In genomic region chr6:96394727-96395126, GRCh38 we compare ENCODE assay signal across 9 cellular contexts.
DNase-seq lines count a peak whose midpoint lies in the region; ATAC-seq, FAIRE-seq and TF ChIP-seq lines count a peak whose summit lies in the region.
"Had no signal": no experiment of that assay in that cellular context is flagged by ENCODE, and none has a peak within 500 bp of the region (broad histone marks: within the 10 kb centered on the region; RNA-seq: fewer than 3 reads in every experiment).

No MANE protein-coding gene starts in this region.

- H3K4me1 ChIP-seq in HCT116 (ENCODE audit: control insufficient read depth in 1 of 2, insufficient read depth in 2 of 2, low read length in 2 of 2) = no peaks in the 10 kb centered on the region
- H3K4me1 ChIP-seq in HepG2 (ENCODE audit: insufficient read depth, low read length) = no peaks in the 10 kb centered on the region

- H3K27ac ChIP-seq in HCT116 (ENCODE audit: low read depth, low read length) (no peak overlapping the region), HepG2 (ENCODE audit: extremely low read length, insufficient read depth, low read length) (no peak overlapping the region)

- no peaks in the 10 kb centered on the region for H3K9me3 Mint-ChIP-seq in stimulated activated effector memory CD8-positive, alpha-beta T cell treated with anti-CD3 and anti-CD28 coated beads, Interleukin-12 subunit alpha, Interleukin-12 subunit beta, amount 100 ng/mL, for 72 hours

- H4K20me1 ChIP-seq in HCT116 (ENCODE audit: insufficient read depth) (no peaks in the 10 kb centered on the region), HepG2 (ENCODE audit: insufficient read depth, low read length) (no peaks in the 10 kb centered on the region)

- in situ Hi-C loops in SK-MEL-5 (cut with HindIII; ENCODE audit: low pct_unique_long_range_greater_than_20kb, low sequenced_read_pairs) = no loop called here
- in situ Hi-C loops in HepG2 (cut with HindIII; ENCODE audit: extremely low pct_ligation_motif_present, low pct_unique_long_range_greater_than_20kb) = no loop called here

- no peaks in the 10 kb centered on the region for H3K9me2 ChIP-seq in HCT116 (ENCODE audit: insufficient read depth)

- H3K4me2 ChIP-seq in HCT116 (ENCODE audit: low read length) (no peak overlapping the region), HepG2 (ENCODE audit: low read depth, low read length) (no peak overlapping the region)

- RAD21 ChIA-PET in HCT116 (lab: Charles Lee; ENCODE audit: low non-redundant PET in 1 of 2, low total read pairs in 2 of 2, uncharacterized antibody in 2 of 2, unreplicated experiment in 2 of 2) = no interaction called here

- intact Hi-C loops in HCT116 (cut with micrococcal nuclease) = loop anchor here (10.0 kb wide), 1 partner anchor 660 kb away; no protein-coding TSS in a partner anchor
- intact Hi-C loops in HepG2 (cut with micrococcal nuclease; ENCODE audit: unreplicated experiment) = loop anchor here (10.0 kb wide), 1 partner anchor 660 kb away; no protein-coding TSS in a partner anchor

- TF ChIP-seq CTCF in HCT116 (IDR thresholded peaks at IDR 0.05 in 2 of 3, conservative IDR thresholded peaks at IDR 0.05 in 1 of 3; ENCODE audit: borderline replicate concordance in 1 of 3, insufficient read depth in 1 of 3, low read depth in 2 of 3, low read length in 2 of 3) (peak; percentile 33 to 49 (median 39); a peak in 5 of 6 replicates), HepG2 (CRISPR knock-in tag; IDR thresholded peaks at IDR 0.05) (peak; percentile 52)

- H3K27me3 ChIP-seq in HCT116 (ENCODE audit: insufficient read depth, low read length) = no peaks in the 10 kb centered on the region
- no peaks in the 10 kb centered on the region for H3K27me3 ChIP-seq in HepG2 (ENCODE audit: control insufficient read depth in 1 of 2, insufficient read depth in 2 of 2, low read length in 2 of 2)

- POLR2A ChIA-PET in HCT116 (lab: Charles Lee) = no interaction called here
- POLR2A ChIA-PET in HepG2 (lab: Yijun Ruan, JAX) = no interaction called here

- BruUV-seq in HCT116 (replicated peaks; lab: Mats Ljungman, UMichigan) = no TSS peak
- no TSS peak for BruUV-seq in HepG2 (replicated peaks; lab: Mats Ljungman, UMichigan)

- CTCF ChIA-PET in HCT116 (lab: Charles Lee) = interaction anchor here (1.0 to 1.2 kb wide), 2 partner anchors 10 to 70 kb away, joined by 3 read pairs; no protein-coding TSS in a partner anchor
- CTCF ChIA-PET in HepG2 (lab: Yijun Ruan, JAX; ENCODE audit: low intra/inter-chr PET ratio, low total read pairs) = no interaction called here

- TF ChIP-seq POLR2A in HCT116 (IDR thresholded peaks at IDR 0.05; ENCODE audit: borderline replicate concordance, extremely low read depth, insufficient read depth, insufficient read length) (no peak), HepG2 (IDR thresholded peaks at IDR 0.05; ENCODE audit: insufficient read depth in 1 of 2, low read depth in 2 of 2, low read length in 2 of 2) (no peak)

- no peaks in the 10 kb centered on the region for H3K79me2 ChIP-seq in HCT116 (ENCODE audit: insufficient read depth, low read length)
- H3K79me2 ChIP-seq in HepG2 (ENCODE audit: insufficient read depth, low read length) = no peaks in the 10 kb centered on the region

- H3K4me3 Mint-ChIP-seq in stimulated activated effector memory CD8-positive, alpha-beta T cell treated with anti-CD3 and anti-CD28 coated beads, Interleukin-12 subunit alpha, Interleukin-12 subunit beta, amount 100 ng/mL, for 72 hours = no peak overlapping the region

- H3K36me3 ChIP-seq in HCT116 (ENCODE audit: control insufficient read depth in 1 of 2, insufficient read depth in 2 of 2, low read length in 2 of 2) = no peaks in the 10 kb centered on the region
- no peaks in the 10 kb centered on the region for H3K36me3 ChIP-seq in HepG2 (replicated peaks in 1 of 2; ENCODE audit: control insufficient read depth in 1 of 2, insufficient read depth in 2 of 2, low read length in 2 of 2)

- H3K9ac ChIP-seq in HCT116 (ENCODE audit: low read length) (no peak overlapping the region), HepG2 (ENCODE audit: insufficient read depth, low read depth, low read length) (no peak overlapping the region)

- no peak overlapping the region for H3K4me3 ChIP-seq in HCT116 (replicated peaks in 1 of 2; ENCODE audit: low read depth in 1 of 2, low read length in 2 of 2)
- no peak overlapping the region for H3K4me3 ChIP-seq in HepG2 (replicated peaks in 1 of 3; ENCODE audit: insufficient read depth in 1 of 3, low read depth in 2 of 3, low read length in 3 of 3)

- no peak overlapping the region for H3K27ac Mint-ChIP-seq in stimulated activated effector memory CD8-positive, alpha-beta T cell treated with anti-CD3 and anti-CD28 coated beads, Interleukin-12 subunit alpha, Interleukin-12 subunit beta, amount 100 ng/mL, for 72 hours

- ATAC-seq in HCT116 (peak; percentile 85), HepG2 (peak; percentile 90), GM21390 (IDR thresholded peaks at IDR 0.05; ENCODE audit: unreplicated experiment) (no peak)
- no peak for ATAC-seq in stimulated activated effector memory CD8-positive, alpha-beta T cell treated with anti-CD3 and anti-CD28 coated beads, Interleukin-12 subunit alpha, Interleukin-12 subunit beta, amount 100 ng/mL, for 72 hours

- TF ChIP-seq RAD21 in HCT116 (IDR thresholded peaks at IDR 0.05; ENCODE audit: low read depth) (peak; percentile 64), HepG2 (CRISPR knock-in tag; IDR thresholded peaks at IDR 0.05) (no peak)

- H3K36me3 Mint-ChIP-seq in stimulated activated effector memory CD8-positive, alpha-beta T cell treated with anti-CD3 and anti-CD28 coated beads, Interleukin-12 subunit alpha, Interleukin-12 subunit beta, amount 100 ng/mL, for 72 hours = no peaks in the 10 kb centered on the region

- peak; percentile 39 for FAIRE-seq in HepG2 (lab: Jason Lieb, UNC)
- FAIRE-seq: HTR-8/SVneo had no signal

- no peak overlapping the region for H2AFZ ChIP-seq in HCT116 (ENCODE audit: low read depth, low read length, poor library complexity, severe bottlenecking)
- no peak overlapping the region for H2AFZ ChIP-seq in HepG2 (ENCODE audit: low read length)

- H3K9me3 ChIP-seq in HCT116 (ENCODE audit: control insufficient read depth in 1 of 2, insufficient read depth in 1 of 2, low read depth in 1 of 2, low read length in 2 of 2) (no peaks in the 10 kb centered on the region), HepG2 (ENCODE audit: low read length) (no peaks in the 10 kb centered on the region)

- H3K4me1 Mint-ChIP-seq in stimulated activated effector memory CD8-positive, alpha-beta T cell treated with anti-CD3 and anti-CD28 coated beads, Interleukin-12 subunit alpha, Interleukin-12 subunit beta, amount 100 ng/mL, for 72 hours = no peaks in the 10 kb centered on the region

- TF ChIP-seq EP300 in HepG2 (IDR thresholded peaks at IDR 0.05; ENCODE audit: low read depth in 2 of 2, low read length in 2 of 2) (no peak), HepG2 (CRISPR knock-in tag; IDR thresholded peaks at IDR 0.05; ENCODE audit: borderline replicate concordance) (no peak)

- DNase-seq in DMS53 (lab: John Stamatoyannopoulos, UW) (peak; percentile 62), HCT116 (ENCODE audit: low read depth, low spot score) (peak; percentile 23), SK-MEL-5 (ENCODE audit: low read depth, low spot score) (peak; percentile 26), HepG2 (ENCODE audit: low spot score) (peak; percentile 8), ureter (ENCODE audit: low spot score) (no peak)
- DNase-seq in stimulated activated effector memory CD8-positive, alpha-beta T cell treated with anti-CD3 and anti-CD28 coated beads, Interleukin-12 subunit alpha, Interleukin-12 subunit beta, amount 100 ng/mL, for 72 hours (ENCODE audit: low spot score in 2 of 2) = no peak
- no peak for DNase-seq in stimulated activated CD4-positive, alpha-beta T cell treated with anti-CD3 and anti-CD28 coated beads, Interleukin-4, amount 100 ng/mL, for 4 hours

- 0% methylated on average over 3 of the region's 3 CpGs for WGBS in HepG2 (ENCODE audit: low lambda C conversion rate)

TF ChIP-seq in HCT116, 20 proteins besides CTCF, POLR2A, EP300 and RAD21 (continues in another document):
- TF ChIP-seq SRF (IDR thresholded peaks at IDR 0.05; ENCODE audit: low read depth) (no peak), EGR1 (IDR thresholded peaks at IDR 0.05; ENCODE audit: low read depth) (no peak), CBX3 (IDR thresholded peaks at IDR 0.05; ENCODE audit: low read depth) (no peak), JUND (IDR thresholded peaks at IDR 0.05) (no peak), SP1 (IDR thresholded peaks at IDR 0.05; ENCODE audit: low read depth) (no peak), FOSL1 (IDR thresholded peaks at IDR 0.05; ENCODE audit: low read depth) (no peak), TCF7L2 (IDR thresholded peaks at IDR 0.05; ENCODE audit: borderline replicate concordance, extremely low read depth, insufficient read depth, insufficient read length) (no peak)

TF ChIP-seq in HepG2, 621 proteins besides CTCF, POLR2A, EP300 and RAD21:
- TF ChIP-seq SMC3 (IDR thresholded peaks at IDR 0.05; ENCODE audit: low read length) (peak; percentile 12; the same call in 1 of the 2 replicates), ATF3 (CRISPR knock-in tag; IDR thresholded peaks at IDR 0.05) (no peak), STAG1 (CRISPR knock-in tag; IDR thresholded peaks at IDR 0.05) (peak; percentile 50)
TF ChIP-seq in HepG2: peak in this region for 2.

Comparison
In these comparisons a context has a peak if more than half of its experiments do, and no peak if none do; other contexts are left out.
1. DNase-seq: peak in DMS53 (single experiment), HCT116 (single experiment), SK-MEL-5 (single experiment) and HepG2 (single experiment); none in stimulated activated effector memory CD8-positive, alpha-beta T cell treated with anti-CD3 and anti-CD28 coated beads, Interleukin-12 subunit alpha, Interleukin-12 subunit beta, amount 100 ng/mL, for 72 hours (0 of 2), ureter (single experiment) and stimulated activated CD4-positive, alpha-beta T cell treated with anti-CD3 and anti-CD28 coated beads, Interleukin-4, amount 100 ng/mL, for 4 hours (0 of 2).
2. ATAC-seq: peak in HCT116 (single experiment) and HepG2 (single experiment); none in stimulated activated effector memory CD8-positive, alpha-beta T cell treated with anti-CD3 and anti-CD28 coated beads, Interleukin-12 subunit alpha, Interleukin-12 subunit beta, amount 100 ng/mL, for 72 hours (single experiment) and GM21390 (single experiment).